In genomic region chr11:97072420-97072819, GRCh38 we compare ENCODE assay signal across 31 cellular contexts.
A peak's percentile ranks its signal among the peaks of the same experiment; 100 is the strongest.
DNase-seq lines count a peak whose midpoint lies in the region; TF ChIP-seq lines count a peak whose summit lies in the region.
"Had no signal": no experiment of that assay in that cellular context is flagged by ENCODE, and none has a peak within 500 bp of the region (broad histone marks: within the 10 kb centered on the region; RNA-seq: fewer than 3 reads in every experiment).

No MANE protein-coding gene starts in this region.

- no peaks in the 10 kb centered on the region for H3K4me1 ChIP-seq in HEK293 (ENCODE audit: control insufficient read depth, insufficient read depth, low read length)
- H3K4me1 ChIP-seq in endodermal cell (ENCODE audit: control insufficient read depth, insufficient read depth, low read length), result no peaks in the 10 kb centered on the region
- no peaks in the 10 kb centered on the region for H3K4me1 ChIP-seq in prostate gland (replicated peaks)
- H3K4me1 ChIP-seq: A549; BE2C; BLaER1; BLaER1 treated with 17β-estradiol and CSF1 and Interleukin-3, amounts not matched to agents 10 nM and 100 nM; Caco-2 had no signal

- H3K4me3 Mint-ChIP-seq in endodermal cell, result no peak overlapping the region
- H3K4me3 Mint-ChIP-seq: B cell; CD14-positive monocyte; CD4-positive, alpha-beta memory T cell; CD4-positive, alpha-beta T cell; CD4-positive, CD25-positive, alpha-beta regulatory T cell; CD8-positive, alpha-beta memory T cell; CD8-positive, alpha-beta T cell had no signal

- no peak for TF ChIP-seq CTCF in HEK293 (tag by site-specific recombination; IDR thresholded peaks at IDR 0.05)
- TF ChIP-seq CTCF in endodermal cell (conservative IDR thresholded peaks at IDR 0.05), result no peak
- TF ChIP-seq CTCF in prostate gland (IDR thresholded peaks at IDR 0.05), result no peak

- no peak for DNase-seq in endodermal cell
- DNase-seq in prostate gland (ENCODE audit: low spot score), result no peak
- DNase-seq in erythroblast (lab: John Stamatoyannopoulos, UW), result no peak
- DNase-seq: 8988T; ACHN; AML-193; BE2C; C1 segment of cervical spinal cord; Caco-2; Calu3; CD4-positive, alpha-beta memory T cell; CD4-positive, alpha-beta T cell; CD4-positive, CD25-positive, alpha-beta regulatory T cell; CD8-positive, alpha-beta memory T cell; CD8-positive, alpha-beta T cell; COR-L47; DMS 273 treated with DMSO at 0.1 percent for 48 hours; DMS153; DMS53; DMS79; DMS79 treated with DMSO at 0.1 percent for 48 hours; DND-41; EL had no signal

- H3K27ac Mint-ChIP-seq in endodermal cell, result no peak overlapping the region
- H3K27ac Mint-ChIP-seq: B cell; CD14-positive monocyte; CD4-positive, alpha-beta memory T cell; CD4-positive, alpha-beta T cell; CD4-positive, CD25-positive, alpha-beta regulatory T cell; CD8-positive, alpha-beta memory T cell; CD8-positive, alpha-beta T cell had no signal

- H3K9me3 Mint-ChIP-seq in endodermal cell, result peaks cover 38% of the 10 kb centered on the region

- no peak overlapping the region for H3K9ac ChIP-seq in endodermal cell (ENCODE audit: extremely low read depth, low read length, poor library complexity, severe bottlenecking)
- H3K9ac ChIP-seq: BLaER1; BLaER1 treated with 17β-estradiol and CSF1 and Interleukin-3, amounts not matched to agents 10 nM and 100 nM had no signal

- no peaks in the 10 kb centered on the region for H3K27me3 Mint-ChIP-seq in endodermal cell (ENCODE audit: insufficient read depth)
- H3K27me3 Mint-ChIP-seq: B cell; CD4-positive, alpha-beta memory T cell; CD4-positive, alpha-beta T cell; CD4-positive, CD25-positive, alpha-beta regulatory T cell; CD8-positive, alpha-beta memory T cell had no signal

- POLR2A ChIA-PET in HEK293 (lab: Yijun Ruan, JAX), result no interaction called here

- 88% methylated on average over 2 of the region's 2 CpGs; no CpG with 5 or more reads in 1 of the 2 experiments for WGBS in endodermal cell (ENCODE audit: insufficient coverage in 1 of 2, insufficient read length in 1 of 2), 2 experiments
- 78% methylated on average over 2 of the region's 2 CpGs for WGBS in prostate gland

- CTCF ChIA-PET in HEK293 (lab: Yijun Ruan, JAX), result interaction anchor here (0.7 kb wide), 1 partner anchor 1267 kb away, joined by 3 read pairs; no protein-coding TSS in a partner anchor

- H3K9me3 ChIP-seq in HEK293 (ENCODE audit: control insufficient read depth, insufficient read depth, low read depth, low read length) (no peaks in the 10 kb centered on the region), endodermal cell (ENCODE audit: control insufficient read depth, low read length) (peaks cover 24% of the 10 kb centered on the region), prostate gland (no peaks in the 10 kb centered on the region)
- H3K9me3 ChIP-seq: A549, BE2C, Caco-2 had no signal

- no peaks in the 10 kb centered on the region for H3K36me3 ChIP-seq in HEK293 (ENCODE audit: control insufficient read depth in 2 of 2, insufficient read depth in 1 of 2, low read length in 2 of 2)
- no peaks in the 10 kb centered on the region for H3K36me3 ChIP-seq in endodermal cell (ENCODE audit: control insufficient read depth, insufficient read depth, low read length)
- no peaks in the 10 kb centered on the region for H3K36me3 ChIP-seq in prostate gland
- H3K36me3 ChIP-seq: BE2C; BLaER1; BLaER1 treated with 17β-estradiol and CSF1 and Interleukin-3, amounts not matched to agents 10 nM and 100 nM had no signal

- H3K4me1 Mint-ChIP-seq in endodermal cell, result no peaks in the 10 kb centered on the region
- H3K4me1 Mint-ChIP-seq: B cell; CD14-positive monocyte; CD4-positive, alpha-beta memory T cell; CD4-positive, CD25-positive, alpha-beta regulatory T cell; CD8-positive, alpha-beta memory T cell had no signal

- peaks cover 1% of the 10 kb centered on the region for H3K36me3 Mint-ChIP-seq in endodermal cell (ENCODE audit: low read depth)
- H3K36me3 Mint-ChIP-seq: CD14-positive monocyte; CD4-positive, alpha-beta memory T cell; CD4-positive, CD25-positive, alpha-beta regulatory T cell; CD8-positive, alpha-beta memory T cell; CD8-positive, alpha-beta T cell had no signal

- H3K27me3 ChIP-seq in endodermal cell (ENCODE audit: control insufficient read depth, insufficient read depth, low read length, poor library complexity, severe bottlenecking), result no peaks in the 10 kb centered on the region
- H3K27me3 ChIP-seq in prostate gland (replicated peaks; ENCODE audit: insufficient read depth), result no peaks in the 10 kb centered on the region
- H3K27me3 ChIP-seq: BE2C; BLaER1; BLaER1 treated with 17β-estradiol and CSF1 and Interleukin-3, amounts not matched to agents 10 nM and 100 nM had no signal

- H3K4me3 ChIP-seq in HEK293 (ENCODE audit: low read depth, low read length) (no peak overlapping the region), endodermal cell (ENCODE audit: low read length) (peak overlapping the region; percentile 58), prostate gland (no peak overlapping the region)
- H3K4me3 ChIP-seq: A549; BLaER1; BLaER1 treated with 17β-estradiol and CSF1 and Interleukin-3, amounts not matched to agents 10 nM and 100 nM had no signal

- no peak for TF ChIP-seq POLR2A in prostate gland (IDR thresholded peaks at IDR 0.05)
- no peak for TF ChIP-seq POLR2A in erythroblast (IDR thresholded peaks at IDR 0.05; ENCODE audit: low read length)

- H3K27ac ChIP-seq in HEK293 (ENCODE audit: extremely low read depth, low read depth, low read length) (no peak overlapping the region), endodermal cell (ENCODE audit: low read depth, low read length) (no peak overlapping the region), prostate gland (no peak overlapping the region)
- H3K27ac ChIP-seq: 22Rv1; A549; BLaER1; BLaER1 treated with 17β-estradiol and CSF1 and Interleukin-3, amounts not matched to agents 10 nM and 100 nM; C4-2B had no signal

- intact Hi-C loops in prostate gland (cut with DNase I), result no loop called here

TF ChIP-seq in HEK293, 187 proteins besides CTCF, POLR2A, EP300 and RAD21 (continues in another document):
- no peak for TF ChIP-seq KLF10 (tag by site-specific recombination; IDR thresholded peaks at IDR 0.05)
- no peak for TF ChIP-seq ZSCAN4 (tag by site-specific recombination; IDR thresholded peaks at IDR 0.05)
- peak; percentile 53 for TF ChIP-seq SETDB1 (IDR thresholded peaks at IDR 0.05; ENCODE audit: insufficient read length, low read length)
- no peak for TF ChIP-seq PRDM10 (tag by site-specific recombination; IDR thresholded peaks at IDR 0.05)
- no peak for TF ChIP-seq ZNF18 (tag by site-specific recombination; IDR thresholded peaks at IDR 0.05)
- no peak for TF ChIP-seq ZNF670 (tag by site-specific recombination; IDR thresholded peaks at IDR 0.05; ENCODE audit: low read depth)
- TF ChIP-seq GLI4 (tag by site-specific recombination; IDR thresholded peaks at IDR 0.05), result no peak
